Comparison of ENCODE assay signal across 10 cellular contexts in genomic region chr11:103537904-103538502, GRCh38.
DNase-seq lines count a peak whose midpoint lies in the region; ATAC-seq, FAIRE-seq and TF ChIP-seq lines count a peak whose summit lies in the region.
"Had no signal": no experiment of that assay in that cellular context is flagged by ENCODE, and none has a peak within 500 bp of the region (broad histone marks: within the 10 kb centered on the region; RNA-seq: fewer than 3 reads in every experiment).

No MANE protein-coding gene starts in this region.

- H3K36me3 Mint-ChIP-seq in chondrocyte (ENCODE audit: low read depth): no peaks in the 10 kb centered on the region
- H3K36me3 Mint-ChIP-seq in osteocyte (ENCODE audit: unreplicated experiment): no peaks in the 10 kb centered on the region
- H3K36me3 Mint-ChIP-seq: CD4-positive, CD25-positive, alpha-beta regulatory T cell had no signal

- H3K4me3 Mint-ChIP-seq in chondrocyte (ENCODE audit: unreplicated experiment) (no peak overlapping the region), osteocyte (ENCODE audit: unreplicated experiment) (no peak overlapping the region)
- H3K4me3 Mint-ChIP-seq: activated CD4-positive, alpha-beta T cell treated with anti-CD3 and anti-CD28 coated beads, Interleukin-2, amount 10 ng/mL, durations not matched to agents 24 days and 14 days; CD4-positive, CD25-positive, alpha-beta regulatory T cell had no signal

- TF ChIP-seq CTCF in chondrocyte (IDR thresholded peaks at IDR 0.05) (peak; percentile 81), osteocyte (IDR thresholded peaks at IDR 0.05) (peak; percentile 58)

- ATAC-seq in HG03342 (IDR thresholded peaks at IDR 0.05; ENCODE audit: unreplicated experiment): no peak

- DNase-seq in NCI-H1417 (lab: John Stamatoyannopoulos, UW) (peak in 2 of 3 experiments; percentile 38 to 74), NCI-H1417 treated with DMSO at 0.1 percent for 48 hours (lab: John Stamatoyannopoulos, UW) (no peak), NCI-H2227 treated with DMSO at 0.1 percent for 48 hours (lab: John Stamatoyannopoulos, UW) (peak; percentile 33), chondrocyte (ENCODE audit: low spot score) (no peak), osteocyte (ENCODE audit: extremely low spot score, unreplicated experiment) (no peak), cerebellar nuclear complex (lab: John Stamatoyannopoulos, UW) (no peak), frontal cortex (ENCODE audit: low spot score in 2 of 2) (no peak)
- DNase-seq: activated CD4-positive, alpha-beta T cell treated with anti-CD3 and anti-CD28 coated beads, Interleukin-2, amount 10 ng/mL, durations not matched to agents 24 days and 14 days had no signal

- no peak overlapping the region for H3K27ac Mint-ChIP-seq in chondrocyte (ENCODE audit: unreplicated experiment)
- H3K27ac Mint-ChIP-seq in osteocyte (ENCODE audit: unreplicated experiment): no peak overlapping the region
- H3K27ac Mint-ChIP-seq: activated CD4-positive, alpha-beta T cell treated with anti-CD3 and anti-CD28 coated beads, Interleukin-2, amount 10 ng/mL, durations not matched to agents 24 days and 14 days; CD4-positive, CD25-positive, alpha-beta regulatory T cell had no signal

- H3K9me3 Mint-ChIP-seq in chondrocyte (ENCODE audit: low read depth) (no peaks in the 10 kb centered on the region), osteocyte (ENCODE audit: unreplicated experiment) (no peaks in the 10 kb centered on the region)
- H3K9me3 Mint-ChIP-seq: activated CD4-positive, alpha-beta T cell treated with anti-CD3 and anti-CD28 coated beads, Interleukin-2, amount 10 ng/mL, durations not matched to agents 24 days and 14 days had no signal

- H3K27me3 Mint-ChIP-seq in chondrocyte (ENCODE audit: low read depth) (no peaks in the 10 kb centered on the region), osteocyte (ENCODE audit: unreplicated experiment) (no peaks in the 10 kb centered on the region)
- H3K27me3 Mint-ChIP-seq: CD4-positive, CD25-positive, alpha-beta regulatory T cell had no signal

- H3K4me1 Mint-ChIP-seq in chondrocyte (ENCODE audit: low read depth) (peaks cover 11% of the 10 kb centered on the region), osteocyte (ENCODE audit: unreplicated experiment) (peaks cover 12% of the 10 kb centered on the region)
- H3K4me1 Mint-ChIP-seq: activated CD4-positive, alpha-beta T cell treated with anti-CD3 and anti-CD28 coated beads, Interleukin-2, amount 10 ng/mL, durations not matched to agents 24 days and 14 days; CD4-positive, CD25-positive, alpha-beta regulatory T cell had no signal

- no peak for FAIRE-seq in frontal cortex (lab: Jason Lieb, UNC)

Comparison
In these comparisons a context has a peak if more than half of its experiments do, and no peak if none do; other contexts are left out.
1. DNase-seq: peak in NCI-H1417 (2 of 3) and NCI-H2227 treated with DMSO at 0.1 percent for 48 hours (single experiment); none in NCI-H1417 treated with DMSO at 0.1 percent for 48 hours (single experiment), chondrocyte (single experiment), osteocyte (single experiment), cerebellar nuclear complex (0 of 2) and frontal cortex (0 of 2).